In genomic region chr7:20306499-20306946, GRCh38 we compare ENCODE assay signal across 16 cellular contexts. TPM values are rescaled to one million over a fixed set of nuclear protein-coding genes. Genes with fewer than 3 reads are reported as not detected.
A peak's percentile ranks its signal among the peaks of the same experiment; 100 is the strongest.
DNase-seq lines count a peak whose midpoint lies in the region; ATAC-seq and TF ChIP-seq lines count a peak whose summit lies in the region.
"Had no signal": no experiment of that assay in that cellular context is flagged by ENCODE, and none has a peak within 500 bp of the region (broad histone marks: within the 10 kb centered on the region; RNA-seq: fewer than 3 reads in every experiment).

No MANE protein-coding gene starts in this region.

- H3K4me3 ChIP-seq in fibroblast of pulmonary artery (replicated peaks; ENCODE audit: low read depth, low read length) (no peak overlapping the region), heart left ventricle (no peak overlapping the region), right cardiac atrium (ENCODE audit: low read length) (no peak overlapping the region)
- H3K4me3 ChIP-seq: psoas muscle, vagina had no signal

- H3K36me3 ChIP-seq in heart left ventricle: no peaks in the 10 kb centered on the region
- H3K36me3 ChIP-seq: vagina had no signal

- H3K27me3 ChIP-seq in heart left ventricle (no peaks in the 10 kb centered on the region), right cardiac atrium (ENCODE audit: control insufficient read depth, insufficient read depth) (no peaks in the 10 kb centered on the region)
- H3K27me3 ChIP-seq: vagina had no signal

- H3K36me3 Mint-ChIP-seq in osteocyte (ENCODE audit: unreplicated experiment): peaks cover 2% of the 10 kb centered on the region
- no peaks in the 10 kb centered on the region for H3K36me3 Mint-ChIP-seq in activated T-cell treated with anti-CD3 and anti-CD28 coated beads, Interleukin-2, amount 50 U/mL, for 72 hours (ENCODE audit: insufficient read depth in 2 of 2)
- H3K36me3 Mint-ChIP-seq: activated naive CD8-positive, alpha-beta T cell had no signal

- TF ChIP-seq POLR2A in heart left ventricle (IDR thresholded peaks at IDR 0.05): no peak

- WGBS in heart left ventricle, 4 donors: 69 to 77% (median 74%) methylated on average over 2 of the region's 2 CpGs
- 61% methylated on average over 2 of the region's 2 CpGs for WGBS in right cardiac atrium

- intact Hi-C loops in heart left ventricle (cut with DNase I) (loop anchor here in 2 of 10 donors (5.0 kb wide), 2 partner anchors 144 to 149 kb away; no protein-coding TSS in a partner anchor), right cardiac atrium (cut with DNase I) (no loop called here)

- no peaks in the 10 kb centered on the region for H3K9me3 ChIP-seq in heart left ventricle
- H3K9me3 ChIP-seq in right cardiac atrium (ENCODE audit: control insufficient read depth, low read length): no peaks in the 10 kb centered on the region
- H3K9me3 ChIP-seq: psoas muscle, vagina had no signal

- H3K4me1 ChIP-seq in heart left ventricle (peaks cover 0 to 12% (median 0%) of the 10 kb centered on the region in 12 donors), right cardiac atrium (ENCODE audit: control insufficient read depth, insufficient read depth, low read length) (no peaks in the 10 kb centered on the region)
- H3K4me1 ChIP-seq: psoas muscle had no signal

- H3K27ac Mint-ChIP-seq in osteocyte (ENCODE audit: unreplicated experiment): peak overlapping the region; percentile 7
- no peak overlapping the region for H3K27ac Mint-ChIP-seq in activated T-cell treated with anti-CD3 and anti-CD28 coated beads, Interleukin-2, amount 50 U/mL, for 72 hours
- H3K27ac Mint-ChIP-seq: activated naive CD8-positive, alpha-beta T cell had no signal

- H3K27me3 Mint-ChIP-seq in osteocyte (ENCODE audit: unreplicated experiment): no peaks in the 10 kb centered on the region
- peaks cover 10% of the 10 kb centered on the region for H3K27me3 Mint-ChIP-seq in activated T-cell treated with anti-CD3 and anti-CD28 coated beads, Interleukin-2, amount 50 U/mL, for 72 hours (ENCODE audit: low read depth)
- H3K27me3 Mint-ChIP-seq: activated naive CD8-positive, alpha-beta T cell had no signal

- no peak for TF ChIP-seq CTCF in fibroblast of pulmonary artery (IDR thresholded peaks at IDR 0.05; ENCODE audit: low read length, missing control alignments)
- TF ChIP-seq CTCF in osteocyte (IDR thresholded peaks at IDR 0.05): no peak
- no peak for TF ChIP-seq CTCF in heart left ventricle (IDR thresholded peaks at IDR 0.05)

- DNase-seq in ELR (ENCODE audit: low read depth) (peak; percentile 15), OCI-M1 (lab: John Stamatoyannopoulos, UW) (peak; percentile 32), fibroblast of pulmonary artery (ENCODE audit: low read depth) (peak; percentile 44), osteocyte (ENCODE audit: extremely low spot score, unreplicated experiment) (no peak), heart left ventricle (no peak), right cardiac atrium (no peak)
- no peak for DNase-seq in activated T-cell treated with anti-CD3 and anti-CD28 coated beads, Interleukin-2, amount 50 U/mL, for 72 hours
- DNase-seq: NCI-H1105; psoas muscle; Right ventricle myocardium superior; stimulated activated CD4-positive, alpha-beta T cell treated with anti-CD3 and anti-CD28 coated beads, Interleukin-2, amount 100 ng/mL, for 24 hours had no signal

- ATAC-seq in heart left ventricle: no peak
- ATAC-seq in right cardiac atrium: no peak
- ATAC-seq in activated T-cell treated with anti-CD3 and anti-CD28 coated beads, Interleukin-2, amount 50 U/mL, for 72 hours (replicated peaks in 1 of 2): no peak
- ATAC-seq in GM21447 (IDR thresholded peaks at IDR 0.05; ENCODE audit: unreplicated experiment): no peak
- ATAC-seq: esophagus mucosa, HCT116, psoas muscle had no signal

- H3K4me1 Mint-ChIP-seq in osteocyte (ENCODE audit: unreplicated experiment): peaks cover 20% of the 10 kb centered on the region
- no peaks in the 10 kb centered on the region for H3K4me1 Mint-ChIP-seq in activated T-cell treated with anti-CD3 and anti-CD28 coated beads, Interleukin-2, amount 50 U/mL, for 72 hours (ENCODE audit: low read depth)

- H3K9me3 Mint-ChIP-seq in osteocyte (ENCODE audit: unreplicated experiment): no peaks in the 10 kb centered on the region
- H3K9me3 Mint-ChIP-seq in activated T-cell treated with anti-CD3 and anti-CD28 coated beads, Interleukin-2, amount 50 U/mL, for 72 hours: no peaks in the 10 kb centered on the region

- H3K4me3 Mint-ChIP-seq in osteocyte (ENCODE audit: unreplicated experiment): no peak overlapping the region
- no peak overlapping the region for H3K4me3 Mint-ChIP-seq in activated T-cell treated with anti-CD3 and anti-CD28 coated beads, Interleukin-2, amount 50 U/mL, for 72 hours
- H3K4me3 Mint-ChIP-seq: activated naive CD8-positive, alpha-beta T cell had no signal

- H3K27ac ChIP-seq in heart left ventricle (no peak overlapping the region), right cardiac atrium (ENCODE audit: low read length) (no peak overlapping the region)
- H3K27ac ChIP-seq: psoas muscle, vagina had no signal

RNA-seq across cellular contexts. Expression of gene ITGB8, which starts 24.2 kb away (rescaled TPM):
- total RNA-seq in osteocyte (1.5 and 2.4 TPM in 2 replicates), heart left ventricle (10 to 100 TPM in 1 of 9 donors, 1 to 10 TPM in 7, under 1 TPM in 1; 0.93 to 16.0 (median 2.7) TPM), right cardiac atrium (1 to 10 TPM; 3.6 to 5.1 (median 4.3) TPM)
- polyA plus RNA-seq in heart left ventricle (under 1 TPM; 0.61 to 0.64 TPM), right cardiac atrium (2.1 TPM)
- total RNA-seq in activated T-cell treated with anti-CD3 and anti-CD28 coated beads, Interleukin-2, amount 50 U/mL, for 72 hours: under 1 TPM in 1 of 2 donors, not detected in 1; 0.02 TPM

Comparison
In these comparisons a context has a peak if more than half of its experiments do, and no peak if none do; other contexts are left out.
1. DNase-seq: peak in ELR (single experiment), OCI-M1 (single experiment) and fibroblast of pulmonary artery (single experiment); none in osteocyte (single experiment), heart left ventricle (0 of 5), right cardiac atrium (0 of 3) and activated T-cell treated with anti-CD3 and anti-CD28 coated beads, Interleukin-2, amount 50 U/mL, for 72 hours (0 of 2).